In genomic region chr14:73537244-73538045, GRCh38 we compare ENCODE assay signal across 1 cellular context.
TF ChIP-seq lines count a peak whose summit lies in the region.

No MANE protein-coding gene starts in this region.

TF ChIP-seq in endothelial cell of umbilical vein, 7 proteins besides CTCF, POLR2A, EP300 and RAD21:
- TF ChIP-seq JUN (IDR thresholded peaks at IDR 0.05; ENCODE audit: borderline replicate concordance, insufficient read depth, insufficient read length, low read depth) (peak; percentile 50), POLR2AphosphoS5 (IDR thresholded peaks at IDR 0.05; ENCODE audit: insufficient read depth, low read depth, low read length) (peak; percentile 83)
